ENCODE assay signal across 1 cellular context in the genomic region with DNA sequence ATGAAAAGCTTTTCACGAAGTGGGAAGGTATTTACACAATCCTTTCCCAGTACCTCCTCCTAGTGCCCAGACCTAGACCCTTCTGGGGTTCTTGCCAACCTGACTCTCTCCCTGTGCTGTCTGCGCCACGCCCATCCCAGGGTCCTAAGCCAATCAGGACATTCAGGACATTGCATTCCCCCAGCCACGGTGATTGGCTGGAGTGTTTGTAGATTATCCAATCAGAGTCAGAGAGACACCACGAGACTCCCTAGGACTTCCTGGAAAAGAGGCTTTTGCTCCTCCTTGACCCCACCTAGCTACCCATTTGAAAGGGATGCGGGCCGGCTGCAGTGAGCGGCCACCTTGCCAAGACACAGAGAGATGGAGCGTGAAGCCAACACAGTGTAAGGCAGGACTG.
TF ChIP-seq lines count a peak whose summit lies in the region.

No MANE protein-coding gene starts in this region.

TF ChIP-seq in HepG2, 621 proteins besides CTCF, POLR2A, EP300 and RAD21:
- TF ChIP-seq NFYC (CRISPR knock-in tag; IDR thresholded peaks at IDR 0.05) (peak; percentile 53; the same call in 1 of the 2 replicates), RFX1 (IDR thresholded peaks at IDR 0.05) (no peak), SETDB1 (CRISPR knock-in tag; IDR thresholded peaks at IDR 0.05; ENCODE audit: borderline replicate concordance) (no peak), KDM5B (CRISPR knock-in tag; IDR thresholded peaks at IDR 0.05; ENCODE audit: borderline replicate concordance) (no peak), PTBP1 (IDR thresholded peaks at IDR 0.05; ENCODE audit: low read depth, low read length, poor library complexity, severe bottlenecking) (no peak), SOX13 (IDR thresholded peaks at IDR 0.05) (no peak), SOX13 (CRISPR knock-in tag; conservative IDR thresholded peaks at IDR 0.05 in 1 of 2, IDR thresholded peaks at IDR 0.05 in 1 of 2) (no peak), ETV5 (CRISPR knock-in tag; IDR thresholded peaks at IDR 0.05; ENCODE audit: borderline replicate concordance) (no peak), NFYB (CRISPR knock-in tag; IDR thresholded peaks at IDR 0.05) (peak; percentile 64), LCORL (IDR thresholded peaks at IDR 0.05) (no peak), LCORL (CRISPR knock-in tag; IDR thresholded peaks at IDR 0.05) (no peak)
- TF ChIP-seq, protein P1, sequence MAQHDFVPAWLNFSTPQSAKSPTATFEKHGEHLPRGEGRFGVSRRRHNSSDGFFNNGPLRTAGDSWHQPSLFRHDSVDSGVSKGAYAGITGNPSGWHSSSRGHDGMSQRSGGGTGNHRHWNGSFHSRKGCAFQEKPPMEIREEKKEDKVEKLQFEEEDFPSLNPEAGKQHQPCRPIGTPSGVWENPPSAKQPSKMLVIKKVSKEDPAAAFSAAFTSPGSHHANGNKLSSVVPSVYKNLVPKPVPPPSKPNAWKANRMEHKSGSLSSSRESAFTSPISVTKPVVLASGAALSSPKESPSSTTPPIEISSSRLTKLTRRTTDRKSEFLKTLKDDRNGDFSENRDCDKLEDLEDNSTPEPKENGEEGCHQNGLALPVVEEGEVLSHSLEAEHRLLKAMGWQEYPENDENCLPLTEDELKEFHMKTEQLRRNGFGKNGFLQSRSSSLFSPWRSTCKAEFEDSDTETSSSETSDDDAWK (CRISPR knock-in tag; IDR thresholded peaks at IDR 0.05) = no peak
- TF ChIP-seq, protein P2, sequence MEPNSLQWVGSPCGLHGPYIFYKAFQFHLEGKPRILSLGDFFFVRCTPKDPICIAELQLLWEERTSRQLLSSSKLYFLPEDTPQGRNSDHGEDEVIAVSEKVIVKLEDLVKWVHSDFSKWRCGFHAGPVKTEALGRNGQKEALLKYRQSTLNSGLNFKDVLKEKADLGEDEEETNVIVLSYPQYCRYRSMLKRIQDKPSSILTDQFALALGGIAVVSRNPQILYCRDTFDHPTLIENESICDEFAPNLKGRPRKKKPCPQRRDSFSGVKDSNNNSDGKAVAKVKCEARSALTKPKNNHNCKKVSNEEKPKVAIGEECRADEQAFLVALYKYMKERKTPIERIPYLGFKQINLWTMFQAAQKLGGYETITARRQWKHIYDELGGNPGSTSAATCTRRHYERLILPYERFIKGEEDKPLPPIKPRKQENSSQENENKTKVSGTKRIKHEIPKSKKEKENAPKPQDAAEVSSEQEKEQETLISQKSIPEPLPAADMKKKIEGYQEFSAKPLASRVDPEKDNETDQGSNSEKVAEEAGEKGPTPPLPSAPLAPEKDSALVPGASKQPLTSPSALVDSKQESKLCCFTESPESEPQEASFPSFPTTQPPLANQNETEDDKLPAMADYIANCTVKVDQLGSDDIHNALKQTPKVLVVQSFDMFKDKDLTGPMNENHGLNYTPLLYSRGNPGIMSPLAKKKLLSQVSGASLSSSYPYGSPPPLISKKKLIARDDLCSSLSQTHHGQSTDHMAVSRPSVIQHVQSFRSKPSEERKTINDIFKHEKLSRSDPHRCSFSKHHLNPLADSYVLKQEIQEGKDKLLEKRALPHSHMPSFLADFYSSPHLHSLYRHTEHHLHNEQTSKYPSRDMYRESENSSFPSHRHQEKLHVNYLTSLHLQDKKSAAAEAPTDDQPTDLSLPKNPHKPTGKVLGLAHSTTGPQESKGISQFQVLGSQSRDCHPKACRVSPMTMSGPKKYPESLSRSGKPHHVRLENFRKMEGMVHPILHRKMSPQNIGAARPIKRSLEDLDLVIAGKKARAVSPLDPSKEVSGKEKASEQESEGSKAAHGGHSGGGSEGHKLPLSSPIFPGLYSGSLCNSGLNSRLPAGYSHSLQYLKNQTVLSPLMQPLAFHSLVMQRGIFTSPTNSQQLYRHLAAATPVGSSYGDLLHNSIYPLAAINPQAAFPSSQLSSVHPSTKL (CRISPR knock-in tag; IDR thresholded peaks at IDR 0.05) = no peak
TF ChIP-seq in HepG2: peak in this region for 2.
